9 cellular contexts compared by ENCODE assay signal in the genomic region with DNA sequence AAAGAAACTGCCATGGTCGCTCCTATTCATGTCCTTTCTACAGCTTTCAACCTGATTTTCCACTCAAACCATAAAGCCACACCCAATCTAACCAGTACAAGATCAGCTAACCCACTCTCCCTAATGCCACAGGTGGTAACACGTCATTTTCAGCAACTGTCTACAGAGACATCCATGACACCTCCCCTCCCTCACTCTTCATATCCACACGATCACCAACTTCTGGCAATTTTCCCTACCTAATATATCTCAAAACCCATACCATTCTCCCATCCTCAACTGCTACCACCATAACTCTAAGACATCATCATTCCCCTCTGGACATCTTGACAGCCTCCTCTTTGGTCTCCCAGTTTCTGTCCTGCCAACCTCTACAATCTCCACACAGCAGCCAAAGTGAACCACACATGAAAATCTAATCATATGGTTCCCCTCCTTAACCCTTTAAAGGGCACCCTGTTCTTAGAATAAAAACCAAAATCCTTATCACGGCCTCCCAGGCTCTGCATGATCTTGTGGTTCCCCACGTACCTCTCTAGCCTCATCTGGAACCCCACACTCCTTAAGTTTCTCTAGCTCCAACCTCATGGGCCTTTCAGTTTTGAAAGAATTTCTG. TPM values are rescaled to one million over a fixed set of nuclear protein-coding genes. Genes with fewer than 3 reads are reported as not detected.
DNase-seq lines count a peak whose midpoint lies in the region; ATAC-seq and TF ChIP-seq lines count a peak whose summit lies in the region.
"Had no signal": no experiment of that assay in that cellular context is flagged by ENCODE, and none has a peak within 500 bp of the region (broad histone marks: within the 10 kb centered on the region; RNA-seq: fewer than 3 reads in every experiment).

No MANE protein-coding gene starts in this region.

- H3K9me3 ChIP-seq in Karpas-422 (ENCODE audit: low read length), result no peaks in the 10 kb centered on the region
- H3K9me3 ChIP-seq in neural progenitor cell (ENCODE audit: low read depth), result no peaks in the 10 kb centered on the region

- H3K4me3 ChIP-seq in Karpas-422 (ENCODE audit: low read length) (peak overlapping the region; percentile 87), neural progenitor cell (peak overlapping the region; percentile 72), brain microvascular endothelial cell (ENCODE audit: low read depth, low read length) (no peak overlapping the region)

- DNase-seq in CMK (ENCODE audit: low read depth), result peak; percentile 61
- DNase-seq in Karpas-422, result no peak
- no peak for DNase-seq in neural progenitor cell (ENCODE audit: low spot score)
- DNase-seq in stimulated activated CD8-positive, alpha-beta memory T cell treated with anti-CD3 and anti-CD28 coated beads, Interleukin-4, amount 100 ng/mL, for 48 hours, result no peak
- no peak for DNase-seq in COLO829 (ENCODE audit: low spot score)
- no peak for DNase-seq in brain microvascular endothelial cell

- intact Hi-C loops in dendritic cell treated with granulocyte-macrophage colony-stimulating factor and Interleukin-4, amounts not matched to agents 40 ng/mL and 50 ng/mL, for 4 days (cut with micrococcal nuclease), result no loop called here

- H3K79me2 ChIP-seq in Karpas-422 (ENCODE audit: low read length) (peaks cover 33% of the 10 kb centered on the region), neural progenitor cell (ENCODE audit: low read depth) (peaks cover 16% of the 10 kb centered on the region)

- H3K9ac ChIP-seq in Karpas-422 (ENCODE audit: low read length) (peak overlapping the region; percentile 89), neural progenitor cell (no peak overlapping the region)

- peaks cover 9% of the 10 kb centered on the region for H3F3A ChIP-seq in neural progenitor cell (ENCODE audit: low read depth)

- H3K36me3 ChIP-seq in Karpas-422 (ENCODE audit: insufficient read depth, low read length), result peaks cover 12% of the 10 kb centered on the region; the same call in 1 of the 2 replicates
- no peaks in the 10 kb centered on the region for H3K36me3 ChIP-seq in neural progenitor cell
- peaks cover 6% of the 10 kb centered on the region for H3K36me3 ChIP-seq in brain microvascular endothelial cell (replicated peaks)

- H3K27ac ChIP-seq in Karpas-422 (ENCODE audit: low read length) (peak overlapping the region; percentile 75; the same call in 1 of the 2 replicates), neural progenitor cell (no peak overlapping the region), brain microvascular endothelial cell (no peak overlapping the region)

- in situ Hi-C loops in brain microvascular endothelial cell (cut with HindIII; ENCODE audit: low pct_ligation_motif_present, low sequenced_read_pairs), result no loop called here

- H3K4me2 ChIP-seq in Karpas-422 (ENCODE audit: low read depth, low read length, poor library complexity, severe bottlenecking) (peak overlapping the region; percentile 91), neural progenitor cell (peak overlapping the region; percentile 76)

- peak overlapping the region; percentile 100 for H3K27ac Mint-ChIP-seq in dendritic cell treated with granulocyte-macrophage colony-stimulating factor and Interleukin-4, amounts not matched to agents 40 ng/mL and 50 ng/mL, for 4 days
- no peak overlapping the region for H3K27ac Mint-ChIP-seq in neural progenitor cell

- TF ChIP-seq CTCF in neural progenitor cell (IDR thresholded peaks at IDR 0.05) (no peak), brain microvascular endothelial cell (IDR thresholded peaks at IDR 0.05; ENCODE audit: low read depth, low read length, missing control alignments) (no peak)

- no peaks in the 10 kb centered on the region for H3K9me3 Mint-ChIP-seq in dendritic cell treated with granulocyte-macrophage colony-stimulating factor and Interleukin-4, amounts not matched to agents 40 ng/mL and 50 ng/mL, for 4 days
- peaks cover 5% of the 10 kb centered on the region for H3K9me3 Mint-ChIP-seq in neural progenitor cell

- no peak overlapping the region for H2AFZ ChIP-seq in Karpas-422 (ENCODE audit: low read length)
- H2AFZ ChIP-seq in neural progenitor cell (replicated peaks), result no peak overlapping the region

- H3K4me1 ChIP-seq in Karpas-422 (ENCODE audit: low read length) (peaks cover 25% of the 10 kb centered on the region), neural progenitor cell (no peaks in the 10 kb centered on the region)

- no peak for ATAC-seq in GM19035 (IDR thresholded peaks at IDR 0.05; ENCODE audit: unreplicated experiment)

- H4K20me1 ChIP-seq in Karpas-422 (ENCODE audit: insufficient read depth, low read depth, low read length) (no peaks in the 10 kb centered on the region), neural progenitor cell (ENCODE audit: low read depth) (no peaks in the 10 kb centered on the region)

- no peaks in the 10 kb centered on the region for H3K9me2 ChIP-seq in Karpas-422 (replicated peaks; ENCODE audit: insufficient read depth, low read length)

- peak overlapping the region; percentile 99 for H3K4me3 Mint-ChIP-seq in dendritic cell treated with granulocyte-macrophage colony-stimulating factor and Interleukin-4, amounts not matched to agents 40 ng/mL and 50 ng/mL, for 4 days
- H3K4me3 Mint-ChIP-seq in neural progenitor cell, result peak overlapping the region; percentile 93

- no peaks in the 10 kb centered on the region for H3K27me3 Mint-ChIP-seq in dendritic cell treated with granulocyte-macrophage colony-stimulating factor and Interleukin-4, amounts not matched to agents 40 ng/mL and 50 ng/mL, for 4 days
- peaks cover 10% of the 10 kb centered on the region for H3K27me3 Mint-ChIP-seq in neural progenitor cell (ENCODE audit: insufficient read depth, low read depth)

- H3K36me3 Mint-ChIP-seq in dendritic cell treated with granulocyte-macrophage colony-stimulating factor and Interleukin-4, amounts not matched to agents 40 ng/mL and 50 ng/mL, for 4 days (ENCODE audit: low read depth), result peaks cover 52% of the 10 kb centered on the region
- peaks cover 31% of the 10 kb centered on the region for H3K36me3 Mint-ChIP-seq in neural progenitor cell

- H3K27me3 ChIP-seq in Karpas-422 (ENCODE audit: low read length) (no peaks in the 10 kb centered on the region), neural progenitor cell (no peaks in the 10 kb centered on the region), brain microvascular endothelial cell (replicated peaks) (no peaks in the 10 kb centered on the region)

- H3K4me1 Mint-ChIP-seq in dendritic cell treated with granulocyte-macrophage colony-stimulating factor and Interleukin-4, amounts not matched to agents 40 ng/mL and 50 ng/mL, for 4 days (ENCODE audit: low read depth), result peaks cover 28% of the 10 kb centered on the region
- H3K4me1 Mint-ChIP-seq in neural progenitor cell, result peaks cover 22% of the 10 kb centered on the region

RNA-seq across cellular contexts. Expression of a gene that starts 1.3 kb away (rescaled TPM):
- total RNA-seq in Karpas-422 (2014; rRNA removed; shearing (Covaris generic); ENCODE audit: low replicate concordance), result 18.5 and 20.4 TPM in 2 replicates
- 18.8 and 26.5 TPM in 2 replicates for total RNA-seq in neural progenitor cell (ENCODE audit: low replicate concordance)

RNA-seq across cellular contexts. Expression of a gene that starts 33.6 kb away (rescaled TPM):
- not detected in 2 replicates for total RNA-seq in Karpas-422 (2014; rRNA removed; shearing (Covaris generic); ENCODE audit: low replicate concordance)
- total RNA-seq in neural progenitor cell (ENCODE audit: low replicate concordance), result not detected in 2 replicates
- total RNA-seq: mesenteric fat pad had no signal

RNA-seq across cellular contexts. Expression of a gene that starts 59.0 kb away (rescaled TPM):
- total RNA-seq in Karpas-422 (2014; rRNA removed; shearing (Covaris generic); ENCODE audit: low replicate concordance), result 64.5 and 65.2 TPM in 2 replicates
- 49.9 and 57.3 TPM in 2 replicates for total RNA-seq in neural progenitor cell (ENCODE audit: low replicate concordance)
